In the genomic region with DNA sequence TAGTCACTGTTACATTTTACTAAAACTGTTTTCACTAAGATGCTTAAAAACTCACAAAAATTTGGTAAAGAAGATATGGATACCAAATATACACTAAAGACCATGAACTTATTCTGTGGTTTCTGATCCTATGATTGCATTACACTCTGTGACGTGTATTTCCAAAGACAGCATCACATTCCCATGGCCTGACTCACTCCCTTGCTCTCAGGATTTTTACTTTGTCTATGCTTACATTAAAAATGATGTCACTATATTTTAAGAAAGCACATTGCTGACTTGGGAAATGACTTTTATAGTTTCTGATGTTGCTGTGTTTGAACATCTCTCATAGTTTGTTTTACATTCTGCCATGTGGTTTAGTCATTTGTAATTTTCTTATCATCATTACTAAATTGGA, we compare ENCODE assay signal across 20 cellular contexts.
A peak's percentile ranks its signal among the peaks of the same experiment; 100 is the strongest.
DNase-seq lines count a peak whose midpoint lies in the region; ATAC-seq and TF ChIP-seq lines count a peak whose summit lies in the region.
"Had no signal": no experiment of that assay in that cellular context is flagged by ENCODE, and none has a peak within 500 bp of the region (broad histone marks: within the 10 kb centered on the region; RNA-seq: fewer than 3 reads in every experiment).

No MANE protein-coding gene starts in this region.

- H3K27me3 ChIP-seq in A673 (replicated peaks; ENCODE audit: insufficient read depth, low read depth, low read length, poor library complexity) (no peaks in the 10 kb centered on the region), PC-3 (ENCODE audit: low read length) (no peaks in the 10 kb centered on the region)

- H3K4me1 ChIP-seq in A673 (ENCODE audit: insufficient read depth, low read length, poor library complexity, severe bottlenecking) (no peaks in the 10 kb centered on the region), PC-3 (ENCODE audit: insufficient read depth, low read length) (no peaks in the 10 kb centered on the region)
- H3K4me1 ChIP-seq: left ventricle myocardium inferior had no signal

- H3K4me2 ChIP-seq in PC-3 (ENCODE audit: low read length), result no peak overlapping the region

- no peaks in the 10 kb centered on the region for H4K20me1 ChIP-seq in PC-3 (ENCODE audit: low read length)

- no peak for ATAC-seq in PC-3
- ATAC-seq in GM21390 (IDR thresholded peaks at IDR 0.05; ENCODE audit: unreplicated experiment), result no peak
- no peak for ATAC-seq in GM18520 (IDR thresholded peaks at IDR 0.05; ENCODE audit: unreplicated experiment)
- ATAC-seq: HCT116 had no signal

- POLR2A ChIA-PET in A673 (lab: Charles Lee; ENCODE audit: low non-redundant PET) (no interaction called here), PC-3 (lab: Charles Lee; ENCODE audit: unreplicated experiment) (no interaction called here)

- no peak overlapping the region for H2AFZ ChIP-seq in PC-3 (ENCODE audit: low read length)

- CTCF ChIA-PET in A673 (lab: Charles Lee) (no interaction called here), PC-3 (lab: Charles Lee) (no interaction called here)

- H3K9ac ChIP-seq in PC-3 (ENCODE audit: low read length), result no peak overlapping the region

- no peaks in the 10 kb centered on the region for H3K36me3 ChIP-seq in A673 (ENCODE audit: insufficient read depth, low read length, poor library complexity, severe bottlenecking)
- no peaks in the 10 kb centered on the region for H3K36me3 ChIP-seq in PC-3 (ENCODE audit: low read depth, low read length)
- H3K36me3 ChIP-seq: left ventricle myocardium inferior, WERI-Rb-1 had no signal

- no peak overlapping the region for H3K4me3 ChIP-seq in A673 (ENCODE audit: low read depth, low read length, poor library complexity, severe bottlenecking)
- no peak overlapping the region for H3K4me3 ChIP-seq in PC-3 (ENCODE audit: low read length)
- no peak overlapping the region for H3K4me3 ChIP-seq in cardiac fibroblast (replicated peaks in 1 of 2; ENCODE audit: low read depth in 2 of 2, low read length in 2 of 2)
- H3K4me3 ChIP-seq: left ventricle myocardium inferior had no signal

- no peaks in the 10 kb centered on the region for H3K79me2 ChIP-seq in PC-3 (ENCODE audit: low read length)

- BruUV-seq in A673 (replicated peaks; lab: Mats Ljungman, UMichigan) (no TSS peak), PC-3 (replicated peaks; lab: Mats Ljungman, UMichigan) (no TSS peak)

- H3F3A ChIP-seq in PC-3 (ENCODE audit: low read length, unreplicated experiment), result no peaks in the 10 kb centered on the region

- H3K9me2 ChIP-seq in PC-3 (replicated peaks; ENCODE audit: low read length), result no peaks in the 10 kb centered on the region

- intact Hi-C loops in A673 (cut with micrococcal nuclease; ENCODE audit: unreplicated experiment) (no loop called here), PC-3 (cut with micrococcal nuclease) (no loop called here)

- DNase-seq in A673 (ENCODE audit: low spot score), result peak; percentile 5
- DNase-seq in PC-3, result peak; percentile 1
- peak; percentile 41 to 61 for DNase-seq in cardiac fibroblast (ENCODE audit: low read depth in 2 of 2)
- DNase-seq in glomerular visceral epithelial cell (ENCODE audit: extremely low spot score), result peak; percentile 14
- no peak for DNase-seq in activated gamma-delta T cell treated with Interleukin-2 at 50 U/mL for 16 hours
- no peak for DNase-seq in dedifferentiated amniotic fluid mesenchymal stem cell (ENCODE audit: extremely low spot score)
- DNase-seq: activated CD4-positive, alpha-beta T cell treated with anti-CD3 and anti-CD28 coated beads, Interleukin-2, amount 50 U/mL, for 4 hours; amygdala; GDM1; KBM-7; left ventricle myocardium inferior; NCI-H1092 treated with DMSO at 0.1 percent for 48 hours; NCI-H2107; NCI-H510A treated with DMSO at 0.1 percent for 48 hours; stimulated activated CD4-positive, alpha-beta T cell treated with anti-CD3 and anti-CD28 coated beads, Interleukin-12 subunit alpha, Interleukin-12 subunit beta, amount 100 ng/mL, for 4 hours; WERI-Rb-1 had no signal

- H3K9me3 ChIP-seq in A673 (ENCODE audit: low read depth, low read length, poor library complexity, severe bottlenecking) (no peaks in the 10 kb centered on the region), PC-3 (ENCODE audit: low read length) (no peaks in the 10 kb centered on the region)
- H3K9me3 ChIP-seq: left ventricle myocardium inferior had no signal

- TF ChIP-seq CTCF in A673 (conservative IDR thresholded peaks at IDR 0.05; ENCODE audit: low read depth, low read length) (no peak), PC-3 (conservative IDR thresholded peaks at IDR 0.05; ENCODE audit: low read depth, low read length) (no peak), cardiac fibroblast (IDR thresholded peaks at IDR 0.05; ENCODE audit: low read depth, low read length) (no peak)

- H3K27ac ChIP-seq in A673 (ENCODE audit: low read depth, low read length, poor library complexity, severe bottlenecking) (no peak overlapping the region), PC-3 (ENCODE audit: low read length) (no peak overlapping the region)
- H3K27ac ChIP-seq: HL-60, left ventricle myocardium inferior, WERI-Rb-1 had no signal

Comparison
In these comparisons a context has a peak if more than half of its experiments do, and no peak if none do; other contexts are left out.
1. DNase-seq: peak in A673 (single experiment), PC-3 (single experiment), cardiac fibroblast (2 of 2) and glomerular visceral epithelial cell (single experiment); none in activated gamma-delta T cell treated with Interleukin-2 at 50 U/mL for 16 hours (single experiment) and dedifferentiated amniotic fluid mesenchymal stem cell (single experiment).